In the genomic region with DNA sequence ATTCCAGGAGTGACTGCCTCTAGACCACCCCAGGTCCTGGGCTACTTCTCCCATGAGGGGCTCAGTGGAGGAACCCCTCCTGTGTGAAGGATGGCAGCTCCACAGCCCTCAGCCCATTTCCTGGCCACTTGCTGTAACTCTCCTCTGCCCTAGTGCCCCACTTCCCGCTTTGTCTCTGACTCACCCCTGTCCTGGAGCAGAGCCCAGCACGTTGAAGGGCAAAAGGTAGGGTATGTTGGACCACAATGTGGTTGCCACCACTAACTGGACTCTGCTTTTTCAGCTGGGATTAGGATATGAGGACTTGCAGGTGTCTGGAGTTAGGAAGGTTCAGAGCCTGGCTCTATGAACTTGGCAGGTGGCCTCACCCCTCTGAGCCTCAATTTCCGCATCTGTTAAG, we compare ENCODE assay signal across 14 cellular contexts. TPM values are rescaled to one million over a fixed set of nuclear protein-coding genes. Genes with fewer than 3 reads are reported as not detected.
A peak's percentile ranks its signal among the peaks of the same experiment; 100 is the strongest.
DNase-seq lines count a peak whose midpoint lies in the region; ATAC-seq, FAIRE-seq and TF ChIP-seq lines count a peak whose summit lies in the region.
"Had no signal": no experiment of that assay in that cellular context is flagged by ENCODE, and none has a peak within 500 bp of the region (broad histone marks: within the 10 kb centered on the region; RNA-seq: fewer than 3 reads in every experiment).

No MANE protein-coding gene starts in this region.

- ATAC-seq in activated T-helper 17 cell treated with anti-CD3 and anti-CD28 coated beads, Interleukin-2, amount 50 U/mL, for 72 hours (replicated peaks), result no peak
- no peak for ATAC-seq in HG03108 (IDR thresholded peaks at IDR 0.05; ENCODE audit: unreplicated experiment)

- no peak overlapping the region for H3K27ac Mint-ChIP-seq in activated T-helper 17 cell treated with anti-CD3 and anti-CD28 coated beads, Interleukin-2, amount 50 U/mL, for 72 hours
- no peak overlapping the region for H3K27ac Mint-ChIP-seq in mesothelial cell of epicardium

- TF ChIP-seq CTCF in mesothelial cell of epicardium (IDR thresholded peaks at IDR 0.05; ENCODE audit: unreplicated experiment), result no peak

- no peaks in the 10 kb centered on the region for H3K9me3 Mint-ChIP-seq in activated T-helper 17 cell treated with anti-CD3 and anti-CD28 coated beads, Interleukin-2, amount 50 U/mL, for 72 hours
- H3K9me3 Mint-ChIP-seq in mesothelial cell of epicardium, result no peaks in the 10 kb centered on the region

- H3K4me1 Mint-ChIP-seq in activated T-helper 17 cell treated with anti-CD3 and anti-CD28 coated beads, Interleukin-2, amount 50 U/mL, for 72 hours, result no peaks in the 10 kb centered on the region
- H3K4me1 Mint-ChIP-seq in mesothelial cell of epicardium, result peaks cover 6% of the 10 kb centered on the region

- peak overlapping the region; percentile 66 for H3K4me3 Mint-ChIP-seq in activated T-helper 17 cell treated with anti-CD3 and anti-CD28 coated beads, Interleukin-2, amount 50 U/mL, for 72 hours
- H3K4me3 Mint-ChIP-seq in mesothelial cell of epicardium, result no peak overlapping the region

- H3K27me3 Mint-ChIP-seq in activated T-helper 17 cell treated with anti-CD3 and anti-CD28 coated beads, Interleukin-2, amount 50 U/mL, for 72 hours, result peaks cover 14% of the 10 kb centered on the region
- H3K27me3 Mint-ChIP-seq in mesothelial cell of epicardium (ENCODE audit: low read depth), result peaks cover 12% of the 10 kb centered on the region

- no peak for FAIRE-seq in GM12891 (lab: Jason Lieb, UNC)

- TF ChIP-seq POLR2A in GM12891 (IDR thresholded peaks at IDR 0.05; ENCODE audit: low read depth, low read length), result no peak

- H3K36me3 Mint-ChIP-seq in activated T-helper 17 cell treated with anti-CD3 and anti-CD28 coated beads, Interleukin-2, amount 50 U/mL, for 72 hours (ENCODE audit: low read depth), result peaks cover 23% of the 10 kb centered on the region
- peaks cover 3% of the 10 kb centered on the region for H3K36me3 Mint-ChIP-seq in mesothelial cell of epicardium

- DNase-seq in EL, result peak; percentile 86
- DNase-seq in LHCN-M2 (ENCODE audit: low read depth), result peak; percentile 82
- DNase-seq in lung microvascular endothelial cell (ENCODE audit: low read depth in 2 of 2), result peak; percentile 42 to 70
- no peak for DNase-seq in GM12891 (ENCODE audit: insufficient read length, low spot score)
- no peak for DNase-seq in NCI-H1436 treated with DMSO at 0.1 percent for 48 hours (lab: John Stamatoyannopoulos, UW)
- no peak for DNase-seq in mesothelial cell of epicardium (ENCODE audit: low spot score in 2 of 2, unreplicated experiment in 2 of 2)
- DNase-seq: activated CD4-positive, CD25-positive, alpha-beta regulatory T cell treated with anti-CD3 and anti-CD28 coated beads, Interleukin-2, amount 50 U/mL, for 72 hours; DMS79; islet precursor cell; NCI-H1048; transverse colon had no signal

TF ChIP-seq in GM12891, 5 proteins besides CTCF, POLR2A, EP300 and RAD21:
- TF ChIP-seq TAF1 (IDR thresholded peaks at IDR 0.05; ENCODE audit: low read depth, low read length) (no peak), PAX5 (IDR thresholded peaks at IDR 0.05; ENCODE audit: insufficient read depth, low read length, severe bottlenecking) (no peak), POU2F2 (IDR thresholded peaks at IDR 0.05; ENCODE audit: low read depth, low read length) (no peak), SPI1 (IDR thresholded peaks at IDR 0.05; ENCODE audit: low read depth, low read length) (no peak), POLR2AphosphoS5 (IDR thresholded peaks at IDR 0.05; ENCODE audit: low read depth, low read length) (no peak)

RNA-seq across cellular contexts. Expression of gene MYBL2, which starts 2.4 kb away (rescaled TPM):
- total RNA-seq in LHCN-M2 (2014; rRNA removed) (18.6 and 22.2 TPM in 2 replicates), lung microvascular endothelial cell (2.2 and 7.4 TPM in 2 replicates), mesothelial cell of epicardium (22.8 to 26.8 TPM (median 24.3 TPM) in 3 replicates)
- 23.0 TPM for polyA plus RNA-seq in LHCN-M2 (2012)
- 10 to 100 TPM; 41.4 to 95.5 TPM for total RNA-seq in activated T-helper 17 cell treated with anti-CD3 and anti-CD28 coated beads, Interleukin-2, amount 50 U/mL, for 72 hours
- 57.3 TPM for polyA plus RNA-seq in GM12891 (2012; ENCODE audit: low read depth, missing spikeins)

RNA-seq across cellular contexts. Expression of gene GTSF1L, which starts 57.5 kb away (rescaled TPM):
- not detected in 2 replicates for total RNA-seq in LHCN-M2 (2014; rRNA removed)
- polyA plus RNA-seq in LHCN-M2 (2012), result not detected
- total RNA-seq in activated T-helper 17 cell treated with anti-CD3 and anti-CD28 coated beads, Interleukin-2, amount 50 U/mL, for 72 hours, result not detected
- total RNA-seq in lung microvascular endothelial cell, result not detected in 2 replicates
- polyA plus RNA-seq in GM12891 (2012; ENCODE audit: low read depth, missing spikeins), result 0.12 TPM
- total RNA-seq in mesothelial cell of epicardium, result not detected in 3 replicates
- total RNA-seq: omental fat pad, transverse colon had no signal

Comparison
In these comparisons a context has a peak if more than half of its experiments do, and no peak if none do; other contexts are left out.
1. DNase-seq: peak in EL (single experiment), LHCN-M2 (single experiment) and lung microvascular endothelial cell (2 of 2); none in GM12891 (single experiment), NCI-H1436 treated with DMSO at 0.1 percent for 48 hours (single experiment) and mesothelial cell of epicardium (0 of 2).